Comparison of ENCODE assay signal across 26 cellular contexts in the genomic region with DNA sequence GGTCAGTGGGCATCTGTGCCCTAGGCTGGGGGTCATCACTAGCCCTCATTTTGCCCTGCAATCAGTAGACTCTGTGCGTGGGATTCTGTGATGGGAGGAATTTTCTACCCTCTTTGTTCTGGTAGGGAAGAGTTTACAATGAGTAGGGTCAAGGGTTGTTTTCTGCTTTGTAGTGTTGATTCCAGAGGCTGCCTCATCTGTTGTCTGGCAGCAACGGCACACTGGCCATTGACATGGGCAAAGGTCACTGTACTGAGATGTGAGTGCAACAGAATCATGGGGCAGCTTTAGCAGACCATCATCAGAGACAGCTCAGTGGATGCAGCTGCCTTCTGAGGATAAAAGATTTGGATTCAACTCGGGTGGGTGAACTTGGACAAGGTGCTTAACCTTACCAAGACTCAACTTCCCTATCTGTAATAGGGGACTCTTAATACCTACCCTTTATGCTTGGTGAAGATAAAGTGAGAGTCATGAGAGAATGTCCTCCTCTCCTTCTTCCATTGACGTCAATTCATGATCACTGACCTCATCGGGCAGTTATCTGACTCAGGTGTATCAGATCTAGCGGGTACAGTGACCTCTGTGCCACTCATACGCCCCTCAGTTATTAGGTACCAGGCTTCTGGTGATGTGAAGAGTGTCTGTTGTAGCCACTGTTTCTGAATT.
"Had no signal": no experiment of that assay in that cellular context is flagged by ENCODE, and none has a peak within 500 bp of the region (broad histone marks: within the 10 kb centered on the region; RNA-seq: fewer than 3 reads in every experiment).

No MANE protein-coding gene starts in this region.

- H3K4me3 ChIP-seq: breast epithelium, left ventricle myocardium inferior, sigmoid colon, upper lobe of left lung had no signal

- H3K36me3 ChIP-seq: breast epithelium, left ventricle myocardium inferior, sigmoid colon, thoracic aorta, upper lobe of left lung had no signal

- H3K9me3 Mint-ChIP-seq: activated B cell treated with CpG ODN at 0.5 μM for 24 hours; activated naive CD8-positive, alpha-beta T cell treated with anti-CD3 and anti-CD28 coated beads for 36 hours; activated T-cell treated with anti-CD3 and anti-CD28 coated beads, Interleukin-2, amount 50 U/mL, for 4 hours; central memory CD8-positive, alpha-beta T cell; immature natural killer cell; nephron progenitor cell had no signal

- H3K27me3 Mint-ChIP-seq: activated CD4-positive, alpha-beta T cell treated with anti-CD3 and anti-CD28 coated beads for 36 hours; activated naive CD8-positive, alpha-beta T cell treated with anti-CD3 and anti-CD28 coated beads for 36 hours; central memory CD8-positive, alpha-beta T cell; T-helper 17 cell had no signal

- H3K9me3 ChIP-seq: breast epithelium, left ventricle myocardium inferior, sigmoid colon, thoracic aorta, upper lobe of left lung had no signal

- H3K27ac Mint-ChIP-seq: activated B cell treated with CpG ODN at 0.5 μM for 24 hours; activated CD4-positive, alpha-beta T cell treated with anti-CD3 and anti-CD28 coated beads for 36 hours; activated naive CD8-positive, alpha-beta T cell treated with anti-CD3 and anti-CD28 coated beads for 36 hours; immature natural killer cell; nephron progenitor cell; T-helper 17 cell had no signal

- ATAC-seq: activated CD4-positive, alpha-beta T cell treated with anti-CD3 and anti-CD28 coated beads for 36 hours; activated T-cell treated with anti-CD3 and anti-CD28 coated beads, Interleukin-2, amount 50 U/mL, for 4 hours; esophagus mucosa; T-helper 17 cell had no signal

- H3K4me1 ChIP-seq: breast epithelium, left ventricle myocardium inferior, sigmoid colon had no signal

- H3K36me3 Mint-ChIP-seq: activated naive CD8-positive, alpha-beta T cell treated with anti-CD3 and anti-CD28 coated beads for 36 hours; immature natural killer cell had no signal

- DNase-seq: activated B cell treated with CpG ODN at 0.5 μM for 24 hours; activated CD4-positive, alpha-beta T cell treated with anti-CD3 and anti-CD28 coated beads for 36 hours; activated CD4-positive, alpha-beta T cell treated with anti-CD3 and anti-CD28 coated beads, Interleukin-2, amount 50 U/mL, for 4 hours; activated CD8-positive, alpha-beta memory T cell treated with anti-CD3 and anti-CD28 coated beads for 24 hours; activated CD8-positive, alpha-beta memory T cell treated with anti-CD3 and anti-CD28 coated beads, Interleukin-2, amount 50 U/mL, for 4 hours; activated naive CD4-positive, alpha-beta T cell treated with Interleukin-2 at 50 U/mL for 16 hours; activated naive CD8-positive, alpha-beta T cell treated with anti-CD3 and anti-CD28 coated beads for 36 hours; activated T-cell treated with anti-CD3 and anti-CD28 coated beads, Interleukin-2, amount 50 U/mL, for 4 hours; amniotic stem cell; effector memory CD4-positive, alpha-beta T cell; foreskin melanocyte; immature natural killer cell; left ventricle myocardium inferior; nephron progenitor cell; occipital lobe; posterior cingulate gyrus; sigmoid colon; stimulated activated CD4-positive, alpha-beta T cell treated with anti-CD3 and anti-CD28 coated beads, Interleukin-2, amount 100 ng/mL, for 48 hours; stimulated activated CD8-positive, alpha-beta memory T cell treated with anti-CD3 and anti-CD28 coated beads, Interleukin-4, amount 100 ng/mL, for 48 hours; stimulated activated naive CD4-positive, alpha-beta T cell; T-helper 17 cell had no signal

- H3K27me3 ChIP-seq: breast epithelium, sigmoid colon, upper lobe of left lung had no signal

- H3K4me3 Mint-ChIP-seq: activated B cell treated with CpG ODN at 0.5 μM for 24 hours; activated CD4-positive, alpha-beta T cell treated with anti-CD3 and anti-CD28 coated beads for 36 hours; activated naive CD8-positive, alpha-beta T cell treated with anti-CD3 and anti-CD28 coated beads for 36 hours; activated T-cell treated with anti-CD3 and anti-CD28 coated beads, Interleukin-2, amount 50 U/mL, for 4 hours; central memory CD8-positive, alpha-beta T cell; immature natural killer cell; nephron progenitor cell; T-helper 17 cell had no signal

- H3K27ac ChIP-seq: breast epithelium, left ventricle myocardium inferior, sigmoid colon, upper lobe of left lung had no signal
